10 cellular contexts compared by ENCODE assay signal in genomic region chr14:70289138-70289537, GRCh38.
DNase-seq lines count a peak whose midpoint lies in the region; TF ChIP-seq lines count a peak whose summit lies in the region.
"Had no signal": no experiment of that assay in that cellular context is flagged by ENCODE, and none has a peak within 500 bp of the region (broad histone marks: within the 10 kb centered on the region; RNA-seq: fewer than 3 reads in every experiment).

No MANE protein-coding gene starts in this region.

- no peak overlapping the region for H3K4me3 ChIP-seq in adrenal gland

- H3K4me1 ChIP-seq in adrenal gland (replicated peaks in 1 of 2), result no peaks in the 10 kb centered on the region

- H3K27me3 ChIP-seq in adrenal gland, result no peaks in the 10 kb centered on the region

- intact Hi-C loops in adrenal gland (cut with DNase I), result no loop called here

- DNase-seq in GDM1 (lab: John Stamatoyannopoulos, UW) (peak; percentile 20), MV-4-11 (lab: John Stamatoyannopoulos, UW) (peak; percentile 76), adrenal gland (no peak), GOT3 (lab: John Stamatoyannopoulos, UW) (no peak), SHP77 (lab: John Stamatoyannopoulos, UW) (no peak)
- DNase-seq in activated CD8-positive, alpha-beta memory T cell treated with anti-CD3 and anti-CD28 coated beads, Interleukin-2, amount 50 U/mL, for 48 hours, result peak; percentile 61
- peak; percentile 47 to 62 for DNase-seq in stimulated activated CD4-positive, alpha-beta T cell treated with anti-CD3 and anti-CD28 coated beads, Interleukin-2, amount 100 ng/mL, for 24 hours
- no peak for DNase-seq in effector CD4-positive, alpha-beta T cell
- DNase-seq: anterior cingulate cortex, DMS53 had no signal

- 68 to 80% (median 70%) methylated on average over 14 of the region's 14 CpGs for WGBS in adrenal gland, 4 donors

- no peaks in the 10 kb centered on the region for H3K9me3 ChIP-seq in adrenal gland (replicated peaks in 1 of 3)

- no peak overlapping the region for H3K27ac ChIP-seq in adrenal gland

- no peaks in the 10 kb centered on the region for H3K36me3 ChIP-seq in adrenal gland (replicated peaks in 1 of 2)

- TF ChIP-seq CTCF in adrenal gland (IDR thresholded peaks at IDR 0.05), result no peak

- TF ChIP-seq POLR2A in adrenal gland (IDR thresholded peaks at IDR 0.05), result no peak

Comparison
In these comparisons a context has a peak if more than half of its experiments do, and no peak if none do; other contexts are left out.
1. DNase-seq: peak in GDM1 (single experiment), MV-4-11 (single experiment), activated CD8-positive, alpha-beta memory T cell treated with anti-CD3 and anti-CD28 coated beads, Interleukin-2, amount 50 U/mL, for 48 hours (single experiment) and stimulated activated CD4-positive, alpha-beta T cell treated with anti-CD3 and anti-CD28 coated beads, Interleukin-2, amount 100 ng/mL, for 24 hours (2 of 2); none in adrenal gland (0 of 7), GOT3 (single experiment), effector CD4-positive, alpha-beta T cell (single experiment) and SHP77 (0 of 2).